Comparison of ENCODE assay signal across 21 cellular contexts in the genomic region with DNA sequence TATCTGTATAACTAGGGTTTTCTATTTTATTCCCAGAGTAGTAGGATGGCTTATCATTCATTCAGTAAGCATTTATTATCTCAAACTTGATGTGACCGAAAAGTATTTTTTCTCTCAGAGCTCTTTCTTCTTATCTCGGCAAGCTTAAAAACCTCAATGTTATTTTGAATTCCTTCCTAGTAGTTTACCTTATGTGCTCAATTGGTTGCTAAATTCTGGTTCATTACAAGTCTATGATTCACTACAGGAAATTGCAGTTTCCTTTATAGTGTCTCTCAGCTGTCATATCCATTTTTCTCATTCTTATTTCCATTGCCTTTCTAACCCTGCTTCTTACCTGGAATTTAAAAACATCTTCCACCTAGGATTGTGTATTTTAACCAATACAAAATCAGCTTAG.
"Had no signal": no experiment of that assay in that cellular context is flagged by ENCODE, and none has a peak within 500 bp of the region (broad histone marks: within the 10 kb centered on the region; RNA-seq: fewer than 3 reads in every experiment).

No MANE protein-coding gene starts in this region.

- H3K27me3 ChIP-seq: cardiac muscle cell, left lung, thyroid gland, upper lobe of right lung had no signal

- H3K4me1 ChIP-seq: left lung, spleen, thyroid gland, upper lobe of right lung had no signal

- H3K27ac ChIP-seq: cardiac muscle cell, left lung, spleen, thyroid gland, upper lobe of right lung, WERI-Rb-1 had no signal

- ATAC-seq: activated CD8-positive, alpha-beta T cell treated with anti-CD3 and anti-CD28 coated beads, Interleukin-2, amount 10 ng/mL, durations not matched to agents 7 days and 5 days; activated naive CD4-positive, alpha-beta T cell treated with anti-CD3 and anti-CD28 coated beads, Interleukin-2, amount 50 U/mL, for 72 hours; activated T-helper 17 cell treated with anti-CD3 and anti-CD28 coated beads, Interleukin-2, amount 50 U/mL, for 72 hours; left lung; naive thymus-derived CD4-positive, alpha-beta T cell; stimulated activated naive CD8-positive, alpha-beta T cell treated with anti-CD3 and anti-CD28 coated beads, Interleukin-15, Interleukin-2, amounts not matched to agents 100 U/mL and 50 U/mL, for 24 hours; upper lobe of right lung had no signal

- DNase-seq: activated CD4-positive, alpha-beta T cell treated with anti-CD3 and anti-CD28 coated beads, Interleukin-2, amount 10 ng/mL, durations not matched to agents 7 days and 5 days; activated CD4-positive, CD25-positive, alpha-beta regulatory T cell treated with anti-CD3 and anti-CD28 coated beads, Interleukin-2, amount 50 U/mL, for 72 hours; activated CD8-positive, alpha-beta T cell treated with anti-CD3 and anti-CD28 coated beads, Interleukin-2, amount 10 ng/mL, durations not matched to agents 7 days and 5 days; erythroblast; foreskin fibroblast; kidney; left lung; naive thymus-derived CD4-positive, alpha-beta T cell; posterior cingulate gyrus; spleen; stimulated activated CD4-positive, alpha-beta T cell treated with anti-CD3 and anti-CD28 coated beads, Interleukin-4, amount 100 ng/mL, for 24 hours; stimulated activated naive CD8-positive, alpha-beta T cell treated with anti-CD3 and anti-CD28 coated beads, Interleukin-15, Interleukin-2, amounts not matched to agents 100 U/mL and 50 U/mL, for 24 hours; T-helper 1 cell; thyroid gland; upper lobe of right lung; WERI-Rb-1 had no signal

- FAIRE-seq: kidney, TTC549 had no signal

- H3K9me3 ChIP-seq: left lung, spleen, thyroid gland, upper lobe of right lung had no signal

- H3K36me3 ChIP-seq: cardiac muscle cell, left lung, spleen, thyroid gland, upper lobe of right lung, WERI-Rb-1 had no signal

- H3K4me3 ChIP-seq: cardiac muscle cell, left lung, lung, spleen, thyroid gland, upper lobe of right lung had no signal
